In genomic region chr20:32123088-32123487, GRCh38 we compare ENCODE assay signal across 9 cellular contexts.
"Had no signal": no experiment of that assay in that cellular context is flagged by ENCODE, and none has a peak within 500 bp of the region (broad histone marks: within the 10 kb centered on the region; RNA-seq: fewer than 3 reads in every experiment).

No MANE protein-coding gene starts in this region.

- H3K27ac ChIP-seq: HL-60 had no signal

- DNase-seq: H9, HCEC 1CT, HFFc6, IMR-90, KBM-7 had no signal

- H2AFZ ChIP-seq: GM23338 had no signal

- H3K27ac Mint-ChIP-seq: GM23338, H9, HFFc6 had no signal

- ATAC-seq: GM23338 had no signal

- H3K4me3 Mint-ChIP-seq: GM23338, H9, HFFc6 had no signal

- H3K4me2 ChIP-seq: GM23338 had no signal

- FAIRE-seq: H1, H54 had no signal

- H3K9me3 Mint-ChIP-seq: HFFc6 had no signal

- H3K4me3 ChIP-seq: GM23338 had no signal
